ENCODE assay signal across 8 cellular contexts in the genomic region with DNA sequence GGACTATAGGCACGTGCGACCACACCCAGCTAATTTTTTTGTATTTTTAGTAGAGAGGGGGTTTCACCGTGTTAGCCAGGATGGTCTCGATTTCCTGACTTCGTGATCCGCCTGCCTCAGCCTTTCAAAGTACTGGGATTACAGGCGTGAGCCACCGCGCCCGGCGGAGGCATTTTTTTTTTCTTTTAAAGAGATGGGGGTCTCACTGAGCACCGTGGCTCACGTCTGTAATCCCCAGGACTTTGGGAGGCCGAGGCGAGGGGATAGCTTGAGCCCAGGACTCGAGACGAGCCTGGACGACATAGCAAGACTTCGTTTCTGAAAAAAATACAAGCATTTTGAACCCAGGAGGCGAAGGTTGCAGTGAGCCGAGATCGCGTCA. TPM values are rescaled to one million over a fixed set of nuclear protein-coding genes. Genes with fewer than 3 reads are reported as not detected.
DNase-seq lines count a peak whose midpoint lies in the region; ATAC-seq and TF ChIP-seq lines count a peak whose summit lies in the region.
"Not testable (repeated sequence)": the region's sequence is repeated elsewhere in the genome, so short reads cannot be mapped to it uniquely, and the experiment has no call there.

No MANE protein-coding gene starts in this region.

- H3K36me3 ChIP-seq in SK-N-SH (replicated peaks in 1 of 2; ENCODE audit: control insufficient read depth in 1 of 2, insufficient read depth in 2 of 2, low read length in 1 of 2) (peaks cover 10 to 28% of the 10 kb centered on the region in 2 experiments), osteoblast (ENCODE audit: insufficient read depth, low read length) (peaks cover 19% of the 10 kb centered on the region), subcutaneous abdominal adipose tissue (ENCODE audit: control insufficient read depth in 5 of 5, insufficient read depth in 5 of 5, low read length in 5 of 5) (peaks cover 7 to 21% (median 16%) of the 10 kb centered on the region in 5 donors)
- H3K36me3 ChIP-seq in kidney epithelial cell (ENCODE audit: control insufficient read depth, insufficient read depth, low read length) = not testable (repeated sequence)

- CTCF ChIA-PET in SK-N-SH (lab: Yijun Ruan, JAX) = interaction anchor here (0.8 to 2.3 kb wide), 8 partner anchors 11 to 146 kb away, joined by 3 to 7 read pairs (median 3); no protein-coding TSS in a partner anchor

- not testable (repeated sequence) for H3K27me3 ChIP-seq in SK-N-SH (ENCODE audit: insufficient read depth); kidney epithelial cell (ENCODE audit: control insufficient read depth, insufficient read depth, low read length); osteoblast (ENCODE audit: insufficient read depth, low read length); subcutaneous abdominal adipose tissue (ENCODE audit: control insufficient read depth in 5 of 5, insufficient read depth in 4 of 5, low read length in 5 of 5)

- TF ChIP-seq EP300 in SK-N-SH (IDR thresholded peaks at IDR 0.05; ENCODE audit: borderline replicate concordance in 1 of 2, low read depth in 1 of 2, low read length in 1 of 2) = not testable (repeated sequence)

- H3K9me3 ChIP-seq in SK-N-SH; osteoblast (ENCODE audit: low read depth, low read length); subcutaneous abdominal adipose tissue (ENCODE audit: control insufficient read depth in 5 of 5, low read length in 5 of 5): not testable (repeated sequence)

- 61% methylated on average over 23 of the region's 23 CpGs for WGBS in SK-N-SH (ENCODE audit: low lambda C conversion rate)

- ATAC-seq in effector memory CD8-positive, alpha-beta T cell (replicated peaks) = not testable (repeated sequence)

- not testable (repeated sequence) for TF ChIP-seq CTCF in CD14-positive monocyte (IDR thresholded peaks at IDR 0.05); HFF-Myc (IDR thresholded peaks at IDR 0.05; ENCODE audit: low read depth, low read length, missing control alignments); SK-N-SH (IDR thresholded peaks at IDR 0.05); kidney epithelial cell (IDR thresholded peaks at IDR 0.05; ENCODE audit: insufficient read depth, low read length, poor library complexity, severe bottlenecking); osteoblast (IDR thresholded peaks at IDR 0.05; ENCODE audit: extremely low read depth, low read depth, low read length)

- POLR2A ChIA-PET in SK-N-SH (lab: Yijun Ruan, JAX) = interaction anchor here (1.2 kb wide), 1 partner anchor 53 kb away, joined by 5 read pairs; no protein-coding TSS in a partner anchor

- H3K27me3 Mint-ChIP-seq in CD14-positive monocyte (ENCODE audit: low read depth in 3 of 3) = peaks cover 13 to 32% (median 19%) of the 10 kb centered on the region in 3 donors
- H3K27me3 Mint-ChIP-seq in activated naive CD4-positive, alpha-beta T cell treated with anti-CD3 and anti-CD28 coated beads, Interleukin-2, amount 50 U/mL, for 24 hours; effector memory CD8-positive, alpha-beta T cell: not testable (repeated sequence)

- H3K4me2 ChIP-seq in SK-N-SH (0 out of 2 replicates have a peak overlapping the region, but pooled peaks have one; percentile 63), osteoblast (ENCODE audit: insufficient read depth, low read length) (peak overlapping the region; percentile 89)

- peaks cover 22% of the 10 kb centered on the region in 2 donors for H3K36me3 Mint-ChIP-seq in CD14-positive monocyte
- H3K36me3 Mint-ChIP-seq in activated naive CD4-positive, alpha-beta T cell treated with anti-CD3 and anti-CD28 coated beads, Interleukin-2, amount 50 U/mL, for 24 hours = peaks cover 24% of the 10 kb centered on the region
- peaks cover 29% of the 10 kb centered on the region for H3K36me3 Mint-ChIP-seq in effector memory CD8-positive, alpha-beta T cell (ENCODE audit: insufficient read depth)

- not testable (repeated sequence) for H3K9me3 Mint-ChIP-seq in CD14-positive monocyte; activated naive CD4-positive, alpha-beta T cell treated with anti-CD3 and anti-CD28 coated beads, Interleukin-2, amount 50 U/mL, for 24 hours; effector memory CD8-positive, alpha-beta T cell

- H4K20me1 ChIP-seq in SK-N-SH (ENCODE audit: insufficient read depth) (peaks cover 32% of the 10 kb centered on the region), osteoblast (ENCODE audit: insufficient read depth, low read length) (peaks cover 36% of the 10 kb centered on the region)

- H3K79me2 ChIP-seq in SK-N-SH (ENCODE audit: insufficient read depth) = peaks cover 29% of the 10 kb centered on the region
- peaks cover 36% of the 10 kb centered on the region for H3K79me2 ChIP-seq in osteoblast (ENCODE audit: insufficient read depth, low read length)

- DNase-seq in CD14-positive monocyte (ENCODE audit: low spot score); HFF-Myc (ENCODE audit: extremely low read depth, low read depth); SK-N-SH; effector memory CD8-positive, alpha-beta T cell; kidney epithelial cell (ENCODE audit: low read depth); osteoblast (ENCODE audit: insufficient read length, low spot score, missing footprints): not testable (repeated sequence)

- not testable (repeated sequence) for H2AFZ ChIP-seq in SK-N-SH (ENCODE audit: low read depth)
- peak overlapping the region; percentile 29 for H2AFZ ChIP-seq in osteoblast (ENCODE audit: low read length)

- H3F3A ChIP-seq in SK-N-SH (replicated peaks; ENCODE audit: insufficient read depth) = peaks cover 41% of the 10 kb centered on the region

- H3K9me2 ChIP-seq in SK-N-SH = not testable (repeated sequence)

- not testable (repeated sequence) for H3K27ac ChIP-seq in SK-N-SH (ENCODE audit: low read depth in 2 of 2, low read length in 1 of 2); osteoblast (ENCODE audit: low read depth, low read length); subcutaneous abdominal adipose tissue (ENCODE audit: low read depth, low read length)

- intact Hi-C loops in CD14-positive monocyte (cut with micrococcal nuclease) = loop anchor here (10.0 kb wide), 2 partner anchors 129 to 171 kb away; a partner anchor contains a TSS

- peaks cover 35% of the 10 kb centered on the region for H3K4me1 Mint-ChIP-seq in CD14-positive monocyte
- H3K4me1 Mint-ChIP-seq in activated naive CD4-positive, alpha-beta T cell treated with anti-CD3 and anti-CD28 coated beads, Interleukin-2, amount 50 U/mL, for 24 hours = peaks cover 44% of the 10 kb centered on the region
- H3K4me1 Mint-ChIP-seq in effector memory CD8-positive, alpha-beta T cell (ENCODE audit: low read depth in 2 of 2) = peaks cover 32 to 38% of the 10 kb centered on the region in 2 donors

- peaks cover 0 to 15% of the 10 kb centered on the region in 2 experiments; a peak in 2 of 4 replicates for H3K4me1 ChIP-seq in SK-N-SH (ENCODE audit: control insufficient read depth in 1 of 2, insufficient read depth in 2 of 2, low read depth in 1 of 2, low read length in 1 of 2)
- peaks cover 15% of the 10 kb centered on the region for H3K4me1 ChIP-seq in osteoblast (ENCODE audit: insufficient read depth, low read length)
- peaks cover 4 to 41% (median 34%) of the 10 kb centered on the region in 5 donors for H3K4me1 ChIP-seq in subcutaneous abdominal adipose tissue (ENCODE audit: control insufficient read depth in 5 of 5, insufficient read depth in 5 of 5, low read length in 5 of 5)

- TF ChIP-seq RAD21 in SK-N-SH (IDR thresholded peaks at IDR 0.05; ENCODE audit: low read length) = not testable (repeated sequence)

- H3K9ac ChIP-seq in SK-N-SH; subcutaneous abdominal adipose tissue (ENCODE audit: low read length in 5 of 5): not testable (repeated sequence)

- H3K4me3 ChIP-seq in HFF-Myc (replicated peaks; ENCODE audit: low read depth, low read length) = peak overlapping the region; percentile 49
- H3K4me3 ChIP-seq in SK-N-SH (ENCODE audit: low read depth in 2 of 2, low read length in 1 of 2) = peak overlapping the region in 1 of 2 experiments; percentile 61; a peak in 1 of 4 replicates
- H3K4me3 ChIP-seq in kidney epithelial cell (ENCODE audit: low read depth, low read length) = peak overlapping the region; percentile 12
- H3K4me3 ChIP-seq in osteoblast (ENCODE audit: insufficient read depth, low read length) = peak overlapping the region; percentile 68
- peak overlapping the region; percentile 48 to 69 (median 65) for H3K4me3 ChIP-seq in subcutaneous abdominal adipose tissue (ENCODE audit: low read depth in 1 of 5, low read length in 5 of 5)

- H3K27ac Mint-ChIP-seq in CD14-positive monocyte = peak overlapping the region in 1 of 7 donors; percentile 76
- not testable (repeated sequence) for H3K27ac Mint-ChIP-seq in activated naive CD4-positive, alpha-beta T cell treated with anti-CD3 and anti-CD28 coated beads, Interleukin-2, amount 50 U/mL, for 24 hours
- peak overlapping the region; percentile 31 to 88 for H3K27ac Mint-ChIP-seq in effector memory CD8-positive, alpha-beta T cell

- peak overlapping the region; percentile 82 to 92 for H3K4me3 Mint-ChIP-seq in CD14-positive monocyte
- H3K4me3 Mint-ChIP-seq in activated naive CD4-positive, alpha-beta T cell treated with anti-CD3 and anti-CD28 coated beads, Interleukin-2, amount 50 U/mL, for 24 hours = peak overlapping the region; percentile 90
- H3K4me3 Mint-ChIP-seq in effector memory CD8-positive, alpha-beta T cell = peak overlapping the region; percentile 90 to 92

RNA-seq across cellular contexts. Expression of a gene that starts 5.2 kb away (rescaled TPM):
- polyA plus RNA-seq in CD14-positive monocyte (1,000 to 10,000 TPM; 1,282 to 1,365 TPM), SK-N-SH (2012; rRNA removed) (2,465 and 2,693 TPM in 2 replicates)
- 2,233 and 2,530 TPM in 2 replicates for polyA plus RNA-seq in SK-N-SH (2012; cell fraction: cytosol; rRNA removed)
- polyA plus RNA-seq in SK-N-SH (2012; cell fraction: nucleus; rRNA removed) = 1,335 and 1,473 TPM in 2 replicates
- total RNA-seq in kidney epithelial cell (820 and 911 TPM in 2 replicates), osteoblast (1,190 and 1,199 TPM in 2 replicates)

RNA-seq across cellular contexts. Expression of a gene that starts 29.3 kb away (rescaled TPM):
- polyA plus RNA-seq in CD14-positive monocyte = 10 to 100 TPM; 58.2 to 66.3 TPM
- 10.5 and 11.0 TPM in 2 replicates for polyA plus RNA-seq in SK-N-SH (2012; rRNA removed)
- polyA plus RNA-seq in SK-N-SH (2012; cell fraction: cytosol; rRNA removed) = 4.3 and 5.9 TPM in 2 replicates
- 10.6 and 16.4 TPM in 2 replicates for polyA plus RNA-seq in SK-N-SH (2012; cell fraction: nucleus; rRNA removed)
- 2.6 and 3.8 TPM in 2 replicates for total RNA-seq in kidney epithelial cell
- total RNA-seq in osteoblast = 62.5 and 71.3 TPM in 2 replicates

RNA-seq across cellular contexts. Expression of a gene that starts 32.8 kb away (rescaled TPM):
- polyA plus RNA-seq in CD14-positive monocyte (under 1 TPM; 0.50 to 0.80 TPM), SK-N-SH (2012; rRNA removed) (92.3 and 97.7 TPM in 2 replicates)
- 90.2 and 92.4 TPM in 2 replicates for polyA plus RNA-seq in SK-N-SH (2012; cell fraction: cytosol; rRNA removed)
- polyA plus RNA-seq in SK-N-SH (2012; cell fraction: nucleus; rRNA removed) = 130 and 200 TPM in 2 replicates
- total RNA-seq in kidney epithelial cell (42.6 and 68.4 TPM in 2 replicates), osteoblast (5.1 and 6.8 TPM in 2 replicates)

Comparison
In these comparisons a context has a peak if more than half of its experiments do, and no peak if none do; other contexts are left out.
1. RNA of a gene that starts 29.3 kb away (total RNA-seq): 62.5 to 71.3 TPM in osteoblast; 2.6 to 3.8 TPM in kidney epithelial cell; every median in the first group is over 10 times any median in the second.
2. Peak in every context shown above with its lines, with median percentiles within 50 percentile points of each other: H3K4me3 Mint-ChIP-seq.